In the genomic region with DNA sequence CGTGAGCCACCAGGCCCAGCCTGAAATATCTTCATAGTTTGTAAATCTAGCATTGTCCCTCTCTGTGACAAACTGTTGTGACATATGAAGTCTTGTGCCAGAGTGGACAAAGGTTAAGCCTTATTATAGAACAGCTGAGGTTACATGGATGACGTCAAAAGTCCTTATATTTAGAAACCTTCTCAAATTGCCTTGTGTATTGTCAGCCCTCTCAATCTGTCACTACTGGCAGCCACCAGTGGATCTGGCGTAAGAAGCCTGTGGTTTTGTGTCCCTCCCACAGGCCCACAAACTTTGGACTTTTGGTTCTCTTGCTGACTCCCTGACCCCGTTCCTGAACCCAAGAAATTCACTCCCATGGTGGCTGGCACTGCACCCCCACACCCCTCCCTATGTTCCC, we compare ENCODE assay signal across 17 cellular contexts.
DNase-seq lines count a peak whose midpoint lies in the region; ATAC-seq and TF ChIP-seq lines count a peak whose summit lies in the region.
"Had no signal": no experiment of that assay in that cellular context is flagged by ENCODE, and none has a peak within 500 bp of the region (broad histone marks: within the 10 kb centered on the region; RNA-seq: fewer than 3 reads in every experiment).

No MANE protein-coding gene starts in this region.

- no peaks in the 10 kb centered on the region for H3K36me3 ChIP-seq in mucosa of descending colon (ENCODE audit: low read depth)
- H3K36me3 ChIP-seq: colonic mucosa, stomach had no signal

- peak; percentile 19 for DNase-seq in GM10266 (ENCODE audit: extremely low spot score)
- peak; percentile 65 for DNase-seq in NOMO-1 treated with DMSO at 0.1 percent for 48 hours (lab: John Stamatoyannopoulos, UW; ENCODE audit: unreplicated experiment)
- peak; percentile 70 for DNase-seq in fibroblast of mammary gland (ENCODE audit: low read depth)
- no peak for DNase-seq in mucosa of descending colon
- no peak for DNase-seq in inferior parietal cortex (ENCODE audit: extremely low spot score)
- DNase-seq in stimulated activated CD4-positive, alpha-beta T cell treated with anti-CD3 and anti-CD28 coated beads, Interleukin-15, amount 100 ng/mL, for 24 hours = no peak
- no peak for DNase-seq in ecto neural progenitor cell (ENCODE audit: low spot score)
- DNase-seq: activated naive CD8-positive, alpha-beta T cell treated with anti-CD3 and anti-CD28 coated beads, Interleukin-2, amount 50 U/mL, for 24 hours; activated T-cell treated with anti-CD3 and anti-CD28 coated beads for 4 hours; AML-193; colonic mucosa; DMS153; NCI-H2107; stomach; T-helper 1 cell had no signal

- peak; percentile 64 for ATAC-seq in mucosa of descending colon
- no peak for ATAC-seq in HG02852 (IDR thresholded peaks at IDR 0.05; ENCODE audit: unreplicated experiment)
- ATAC-seq: activated naive CD8-positive, alpha-beta T cell treated with anti-CD3 and anti-CD28 coated beads, Interleukin-2, amount 50 U/mL, for 24 hours; esophagus mucosa had no signal

- peaks cover 8% of the 10 kb centered on the region for H3K4me1 ChIP-seq in mucosa of descending colon (ENCODE audit: low read depth)

- H3K9me3 ChIP-seq in mucosa of descending colon = no peaks in the 10 kb centered on the region
- H3K9me3 ChIP-seq: colonic mucosa, stomach had no signal

- intact Hi-C loops in mucosa of descending colon (cut with DNase I, micrococcal nuclease) = loop anchor here in 1 of 2 donors (10.0 kb wide), 1 partner anchor 199 kb away; no protein-coding TSS in a partner anchor

- H3K4me3 ChIP-seq in fibroblast of mammary gland (ENCODE audit: control insufficient read depth, low read depth, low read length) (no peak overlapping the region), mucosa of descending colon (no peak overlapping the region)
- H3K4me3 ChIP-seq: colonic mucosa, stomach had no signal

- no peak for TF ChIP-seq CTCF in GM10266 (IDR thresholded peaks at IDR 0.05; ENCODE audit: control insufficient read depth, insufficient read depth, low read depth, missing control alignments)
- TF ChIP-seq CTCF in fibroblast of mammary gland (conservative IDR thresholded peaks at IDR 0.05; ENCODE audit: control insufficient read depth, insufficient read depth, low read depth, low read length) = no peak
- TF ChIP-seq CTCF in mucosa of descending colon (IDR thresholded peaks at IDR 0.05) = no peak

Comparison
In these comparisons a context has a peak if more than half of its experiments do, and no peak if none do; other contexts are left out.
1. DNase-seq: peak in GM10266 (single experiment), NOMO-1 treated with DMSO at 0.1 percent for 48 hours (single experiment) and fibroblast of mammary gland (single experiment); none in mucosa of descending colon (0 of 3), inferior parietal cortex (single experiment), stimulated activated CD4-positive, alpha-beta T cell treated with anti-CD3 and anti-CD28 coated beads, Interleukin-15, amount 100 ng/mL, for 24 hours (single experiment) and ecto neural progenitor cell (single experiment).